In genomic region chr9:133783331-133783731, GRCh38 we compare ENCODE assay signal across 21 cellular contexts. TPM values are rescaled to one million over a fixed set of nuclear protein-coding genes. Genes with fewer than 3 reads are reported as not detected.
DNase-seq lines count a peak whose midpoint lies in the region; ATAC-seq and TF ChIP-seq lines count a peak whose summit lies in the region.
"Had no signal": no experiment of that assay in that cellular context is flagged by ENCODE, and none has a peak within 500 bp of the region (broad histone marks: within the 10 kb centered on the region; RNA-seq: fewer than 3 reads in every experiment).

No MANE protein-coding gene starts in this region.

- peaks cover 14% of the 10 kb centered on the region for H3K4me1 ChIP-seq in BE2C

- no peaks in the 10 kb centered on the region for H3K27me3 ChIP-seq in BE2C
- H3K27me3 ChIP-seq: MG63, Peyer's patch had no signal

- H3K36me3 Mint-ChIP-seq in memory B cell: peaks cover 9% of the 10 kb centered on the region
- H3K36me3 Mint-ChIP-seq: CD8-positive, alpha-beta T cell; T-cell had no signal

- peak overlapping the region; percentile 96 for H3K27ac Mint-ChIP-seq in memory B cell
- H3K27ac Mint-ChIP-seq: CD8-positive, alpha-beta T cell; GM23338; T-cell had no signal

- TF ChIP-seq CTCF in BE2C (IDR thresholded peaks at IDR 0.05; ENCODE audit: low read depth, low read length) (no peak), C4-2B (conservative IDR thresholded peaks at IDR 0.05) (no peak), VCaP (conservative IDR thresholded peaks at IDR 0.05) (no peak)

- H3K27me3 Mint-ChIP-seq in memory B cell: no peaks in the 10 kb centered on the region
- H3K27me3 Mint-ChIP-seq: T-cell had no signal

- no peaks in the 10 kb centered on the region for H3K9me3 Mint-ChIP-seq in memory B cell
- H3K9me3 Mint-ChIP-seq: CD8-positive, alpha-beta T cell; GM23338; T-cell had no signal

- H3K4me1 Mint-ChIP-seq in memory B cell: peaks cover 48% of the 10 kb centered on the region

- no peak overlapping the region for H3K4me3 ChIP-seq in BE2C (ENCODE audit: low read depth, low read length)
- H3K4me3 ChIP-seq: GM23338, MG63, Peyer's patch, SK-N-MC had no signal

- H3K36me3 ChIP-seq in BE2C: peaks cover 77% of the 10 kb centered on the region

- no peaks in the 10 kb centered on the region for H3K9me3 ChIP-seq in BE2C
- H3K9me3 ChIP-seq: MG63, Peyer's patch had no signal

- ATAC-seq in memory B cell (ENCODE audit: low read depth) (no peak), HG03175 (IDR thresholded peaks at IDR 0.05; ENCODE audit: unreplicated experiment) (no peak)
- ATAC-seq: CD8-positive, alpha-beta T cell; GM23338; HCT116; T-cell had no signal

- H3K27ac ChIP-seq in C4-2B (peak overlapping the region; percentile 36), VCaP (peak overlapping the region; percentile 69)
- H3K27ac ChIP-seq: SK-N-MC had no signal

- DNase-seq in BE2C (peak; percentile 49), memory B cell (ENCODE audit: low spot score in 2 of 2) (no peak), DMS79 (lab: John Stamatoyannopoulos, UW) (no peak), NCI-H82 (lab: John Stamatoyannopoulos, UW) (no peak)
- DNase-seq: Calu3; CD8-positive, alpha-beta T cell; EL; MG63; NCI-H1048; NCI-H1436; NCI-H2029; NCI-H526 treated with DMSO at 0.1 percent for 48 hours; SHP77; T-cell had no signal

- H3K4me3 Mint-ChIP-seq in memory B cell: no peak overlapping the region
- H3K4me3 Mint-ChIP-seq: CD8-positive, alpha-beta T cell; GM23338; T-cell had no signal

RNA-seq across cellular contexts. Expression of gene SARDH, which starts 45.2 kb away (rescaled TPM):
- 6.3 TPM for polyA plus RNA-seq in BE2C (2012; ENCODE audit: insufficient read depth, insufficient read length, low read depth)
